8 cellular contexts compared by ENCODE assay signal in the genomic region with DNA sequence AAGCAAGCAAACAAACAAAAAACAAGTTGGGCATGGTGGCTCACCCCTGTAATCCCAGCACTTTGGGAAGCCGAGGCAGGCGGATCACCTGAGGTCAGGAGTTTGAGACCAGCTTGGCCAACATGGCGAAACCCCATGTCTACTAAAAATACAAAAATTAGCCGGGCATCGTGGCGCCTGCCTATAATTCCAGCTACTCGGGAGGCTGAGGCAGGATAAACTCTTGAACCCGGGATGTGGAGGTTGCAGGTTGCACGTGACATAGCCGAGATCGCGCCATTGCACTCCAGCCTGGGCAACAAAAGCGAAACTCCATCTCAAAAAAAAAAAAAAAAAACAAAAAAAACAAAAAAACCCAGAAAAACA. TPM values are rescaled to one million over a fixed set of nuclear protein-coding genes. Genes with fewer than 3 reads are reported as not detected.
DNase-seq lines count a peak whose midpoint lies in the region; ATAC-seq, FAIRE-seq and TF ChIP-seq lines count a peak whose summit lies in the region.
"Not testable (repeated sequence)": the region's sequence is repeated elsewhere in the genome, so short reads cannot be mapped to it uniquely, and the experiment has no call there.

No MANE protein-coding gene starts in this region.

- ATAC-seq in GM19372 (IDR thresholded peaks at IDR 0.05; ENCODE audit: low read depth, unreplicated experiment) (peak; percentile 15), HG03280 (IDR thresholded peaks at IDR 0.05; ENCODE audit: unreplicated experiment) (peak; percentile 12)

- H3K79me1 ChIP-seq in mesenchymal stem cell (replicated peaks; ENCODE audit: low read length, poor library complexity, severe bottlenecking): peaks cover 13% of the 10 kb centered on the region

- H2AK5ac ChIP-seq in mesenchymal stem cell (ENCODE audit: low read length, severe bottlenecking): not testable (repeated sequence)

- H3K79me2 ChIP-seq in PC-9 (ENCODE audit: low read depth): peaks cover 42% of the 10 kb centered on the region
- not testable (repeated sequence) for H3K79me2 ChIP-seq in endothelial cell of umbilical vein (ENCODE audit: control insufficient read depth, insufficient read depth, low read length)

- FAIRE-seq in endothelial cell of umbilical vein (lab: Jason Lieb, UNC): not testable (repeated sequence)

- H3K36me3 ChIP-seq in PC-9 (ENCODE audit: low read depth) (peaks cover 32% of the 10 kb centered on the region), mesenchymal stem cell (ENCODE audit: control insufficient read depth in 1 of 2, insufficient read depth in 2 of 2, low read depth in 1 of 2, low read length in 2 of 2) (peaks cover 8 to 23% of the 10 kb centered on the region in 2 experiments)
- not testable (repeated sequence) for H3K36me3 ChIP-seq in endothelial cell of umbilical vein (ENCODE audit: control insufficient read depth in 2 of 2, extremely low read depth in 1 of 2, insufficient read depth in 2 of 2, low read length in 2 of 2)

- peaks cover 41% of the 10 kb centered on the region for H3K4me1 ChIP-seq in PC-9 (replicated peaks; ENCODE audit: insufficient read depth)
- peaks cover 10% of the 10 kb centered on the region for H3K4me1 ChIP-seq in endothelial cell of umbilical vein (ENCODE audit: control insufficient read depth, extremely low read depth, insufficient read depth, low read length)
- H3K4me1 ChIP-seq in mesenchymal stem cell (ENCODE audit: control insufficient read depth, insufficient read depth, low read depth, low read length): not testable (repeated sequence)

- not testable (repeated sequence) for H3K9me3 ChIP-seq in PC-9 (ENCODE audit: insufficient read depth, low read depth); endothelial cell of umbilical vein (replicated peaks; ENCODE audit: control insufficient read depth, insufficient read depth, low read length); mesenchymal stem cell (ENCODE audit: control insufficient read depth, low read length)

- H3K27ac Mint-ChIP-seq in activated T-helper 1 cell treated with anti-CD3 and anti-CD28 coated beads, Interleukin-12 subunit alpha, Interleukin-12 subunit beta, Interleukin-2, Interleukin-4 antibody, amounts not matched to agents 30 ng/mL and 10 ng/mL and 1 ng/mL, durations not matched to agents 14 hours and 24 hours and 36 hours: peak overlapping the region; percentile 79

- dilution Hi-C loops in endothelial cell of umbilical vein (cut with MboI; ENCODE audit: extremely low pct_ligation_motif_present, low sequenced_read_pairs): not testable (repeated sequence)

- H2BK120ac ChIP-seq in mesenchymal stem cell (ENCODE audit: low read depth, low read length): not testable (repeated sequence)

- not testable (repeated sequence) for H3K4ac ChIP-seq in mesenchymal stem cell (ENCODE audit: low read depth in 1 of 2, low read length in 2 of 2)

- TF ChIP-seq CTCF in AG04449 (IDR thresholded peaks at IDR 0.05; ENCODE audit: insufficient read depth, low read length, missing control alignments); PC-9 (conservative IDR thresholded peaks at IDR 0.05); endothelial cell of umbilical vein (IDR thresholded peaks at IDR 0.05; ENCODE audit: extremely low read depth in 1 of 2, insufficient read depth in 1 of 2, low read depth in 1 of 2, low read length in 2 of 2): not testable (repeated sequence)

- H3K4me2 ChIP-seq in PC-9 (peak overlapping the region; percentile 95), endothelial cell of umbilical vein (ENCODE audit: insufficient read depth, low read length) (peak overlapping the region; percentile 78)
- not testable (repeated sequence) for H3K4me2 ChIP-seq in mesenchymal stem cell (ENCODE audit: low read length, poor library complexity, severe bottlenecking)

- H3K4me3 ChIP-seq in AG04449 (ENCODE audit: low read depth, low read length) (peak overlapping the region; percentile 76), PC-9 (peak overlapping the region; percentile 88), endothelial cell of umbilical vein (replicated peaks in 1 of 3; ENCODE audit: insufficient read depth in 1 of 3, low read depth in 1 of 3, low read length in 3 of 3) (peak overlapping the region; percentile 52 to 67 (median 67)), mesenchymal stem cell (ENCODE audit: insufficient read depth in 1 of 2, low read depth in 1 of 2, low read length in 2 of 2) (peak overlapping the region in 1 of 2 experiments; percentile 95)

- H3K9me2 ChIP-seq in PC-9 (ENCODE audit: insufficient read depth): not testable (repeated sequence)

- H3K36me3 Mint-ChIP-seq in activated T-helper 1 cell treated with anti-CD3 and anti-CD28 coated beads, Interleukin-12 subunit alpha, Interleukin-12 subunit beta, Interleukin-2, Interleukin-4 antibody, amounts not matched to agents 30 ng/mL and 10 ng/mL and 1 ng/mL, durations not matched to agents 14 hours and 24 hours and 36 hours (ENCODE audit: low read depth): peaks cover 28% of the 10 kb centered on the region

- TSS peak; percentile 82 for BruUV-seq in PC-9 (replicated peaks; lab: Mats Ljungman, UMichigan)
- BruUV-seq in endothelial cell of umbilical vein (replicated peaks; lab: Mats Ljungman, UMichigan): not testable (repeated sequence)

- H3K9me1 ChIP-seq in endothelial cell of umbilical vein (replicated peaks; ENCODE audit: control insufficient read depth, extremely low read depth, insufficient read depth, low read length): not testable (repeated sequence)

- intact Hi-C loops in PC-9 (cut with micrococcal nuclease; ENCODE audit: unreplicated experiment): loop anchor here (1.0 to 5.0 kb wide), 2 partner anchors 14 to 101 kb away; no protein-coding TSS in a partner anchor
- intact Hi-C loops in activated T-helper 1 cell treated with anti-CD3 and anti-CD28 coated beads, Interleukin-12 subunit alpha, Interleukin-12 subunit beta, Interleukin-2, Interleukin-4 antibody, amounts not matched to agents 30 ng/mL and 10 ng/mL and 1 ng/mL, durations not matched to agents 14 hours and 24 hours and 36 hours (cut with micrococcal nuclease): loop anchor here (5.0 to 10.0 kb wide), 4 partner anchors 39 to 771 kb away; a partner anchor contains a TSS
- intact Hi-C loops in endothelial cell of umbilical vein (cut with micrococcal nuclease): loop anchor here (2.0 kb wide), 1 partner anchor 500 kb away; no protein-coding TSS in a partner anchor

- H3K23ac ChIP-seq in mesenchymal stem cell (ENCODE audit: low read length in 2 of 2): not testable (repeated sequence)

- not testable (repeated sequence) for DNase-seq in AG04449 (ENCODE audit: low read depth, low spot score); PC-9; endothelial cell of umbilical vein (ENCODE audit: low read depth, low spot score); mesenchymal stem cell
- DNase-seq in activated T-helper 1 cell treated with anti-CD3 and anti-CD28 coated beads, Interleukin-12 subunit alpha, Interleukin-12 subunit beta, Interleukin-2, Interleukin-4 antibody, amounts not matched to agents 30 ng/mL and 10 ng/mL and 1 ng/mL, durations not matched to agents 14 hours and 24 hours and 36 hours (ENCODE audit: low spot score): peak; percentile 10
- DNase-seq in stimulated activated CD4-positive, alpha-beta T cell treated with anti-CD3 and anti-CD28 coated beads, Interleukin-2, amount 100 ng/mL, for 24 hours: peak; percentile 18 to 20

- H3K4me1 Mint-ChIP-seq in activated T-helper 1 cell treated with anti-CD3 and anti-CD28 coated beads, Interleukin-12 subunit alpha, Interleukin-12 subunit beta, Interleukin-2, Interleukin-4 antibody, amounts not matched to agents 30 ng/mL and 10 ng/mL and 1 ng/mL, durations not matched to agents 14 hours and 24 hours and 36 hours (ENCODE audit: low read depth): peaks cover 31% of the 10 kb centered on the region

- H3K27me3 Mint-ChIP-seq in activated T-helper 1 cell treated with anti-CD3 and anti-CD28 coated beads, Interleukin-12 subunit alpha, Interleukin-12 subunit beta, Interleukin-2, Interleukin-4 antibody, amounts not matched to agents 30 ng/mL and 10 ng/mL and 1 ng/mL, durations not matched to agents 14 hours and 24 hours and 36 hours (ENCODE audit: insufficient read depth): not testable (repeated sequence)

- H4K8ac ChIP-seq in mesenchymal stem cell (ENCODE audit: low read length): not testable (repeated sequence)

- H2AFZ ChIP-seq in PC-9 (peak overlapping the region; percentile 93), endothelial cell of umbilical vein (ENCODE audit: low read depth, low read length) (peak overlapping the region; percentile 67)
- H2AFZ ChIP-seq in mesenchymal stem cell (ENCODE audit: low read depth, low read length): not testable (repeated sequence)

- H3K18ac ChIP-seq in mesenchymal stem cell (ENCODE audit: low read depth in 1 of 2, low read length in 2 of 2): not testable (repeated sequence)

- 99% methylated on average over 8 of the region's 13 CpGs for WGBS in mesenchymal stem cell

- CTCF ChIA-PET in AG04449 (lab: Yijun Ruan, JAX): interaction anchor here (1.0 kb wide), 1 partner anchor 12 kb away, joined by 3 read pairs; no protein-coding TSS in a partner anchor
- CTCF ChIA-PET in PC-9 (lab: Charles Lee): interaction anchor here (0.6 kb wide), 1 partner anchor 187 kb away, joined by 4 read pairs; no protein-coding TSS in a partner anchor
- CTCF ChIA-PET in endothelial cell of umbilical vein (lab: Charles Lee): interaction anchor here (0.7 to 1.1 kb wide), 3 partner anchors 71 to 620 kb away, joined by 3 read pairs; no protein-coding TSS in a partner anchor

- H2BK12ac ChIP-seq in mesenchymal stem cell (ENCODE audit: low read length in 2 of 2): not testable (repeated sequence)

- H2BK5ac ChIP-seq in mesenchymal stem cell (ENCODE audit: low read depth, low read length, poor library complexity, severe bottlenecking): not testable (repeated sequence)

- not testable (repeated sequence) for H3K27me3 ChIP-seq in PC-9 (ENCODE audit: insufficient read depth, low read depth); endothelial cell of umbilical vein (ENCODE audit: control insufficient read depth in 2 of 2, insufficient read depth in 2 of 2, low read length in 2 of 2); mesenchymal stem cell (ENCODE audit: control insufficient read depth in 1 of 2, insufficient read depth in 1 of 2, low read length in 2 of 2)

- not testable (repeated sequence) for H4K91ac ChIP-seq in mesenchymal stem cell (ENCODE audit: low read length)

- H3K27ac ChIP-seq in PC-9 (peak overlapping the region; percentile 36), endothelial cell of umbilical vein (ENCODE audit: insufficient read depth, low read depth, low read length) (peak overlapping the region; percentile 63)
- H3K27ac ChIP-seq in mesenchymal stem cell (ENCODE audit: low read length, poor library complexity, severe bottlenecking): not testable (repeated sequence)

- POLR2A ChIA-PET in AG04449 (lab: Yijun Ruan, JAX); endothelial cell of umbilical vein (lab: Charles Lee): not testable (repeated sequence)
- POLR2A ChIA-PET in PC-9 (lab: Charles Lee; ENCODE audit: unreplicated experiment): interaction anchor here (0.5 to 0.7 kb wide), 3 partner anchors 122 to 774 kb away, joined by 5 to 34 read pairs (median 7); no protein-coding TSS in a partner anchor

- not testable (repeated sequence) for TF ChIP-seq POLR2A in endothelial cell of umbilical vein (IDR thresholded peaks at IDR 0.05; ENCODE audit: low read depth, low read length)

- not testable (repeated sequence) for H2BK15ac ChIP-seq in mesenchymal stem cell (ENCODE audit: low read depth, poor library complexity, severe bottlenecking)

- H3K9me3 Mint-ChIP-seq in activated T-helper 1 cell treated with anti-CD3 and anti-CD28 coated beads, Interleukin-12 subunit alpha, Interleukin-12 subunit beta, Interleukin-2, Interleukin-4 antibody, amounts not matched to agents 30 ng/mL and 10 ng/mL and 1 ng/mL, durations not matched to agents 14 hours and 24 hours and 36 hours: not testable (repeated sequence)

- peaks cover 14% of the 10 kb centered on the region; the same call in 1 of the 2 replicates for H3F3A ChIP-seq in PC-9 (ENCODE audit: insufficient read depth, low read depth)

- H3K9ac ChIP-seq in endothelial cell of umbilical vein (replicated peaks; ENCODE audit: extremely low read depth, insufficient read depth, low read length): peak overlapping the region; percentile 87
- H3K9ac ChIP-seq in mesenchymal stem cell (ENCODE audit: low read length): peak overlapping the region; percentile 87

- H3K14ac ChIP-seq in mesenchymal stem cell (ENCODE audit: low read length in 2 of 2): not testable (repeated sequence)

- peak overlapping the region; percentile 89 for H3K4me3 Mint-ChIP-seq in activated T-helper 1 cell treated with anti-CD3 and anti-CD28 coated beads, Interleukin-12 subunit alpha, Interleukin-12 subunit beta, Interleukin-2, Interleukin-4 antibody, amounts not matched to agents 30 ng/mL and 10 ng/mL and 1 ng/mL, durations not matched to agents 14 hours and 24 hours and 36 hours

- H4K20me1 ChIP-seq in PC-9 (ENCODE audit: insufficient read depth); endothelial cell of umbilical vein (replicated peaks; ENCODE audit: control insufficient read depth, extremely low read depth, insufficient read depth, low read length): not testable (repeated sequence)

RNA-seq across cellular contexts. Expression of a gene that starts 0.6 kb away (rescaled TPM):
- total RNA-seq in PC-9 (2021) (285 and 290 TPM in 2 replicates), endothelial cell of umbilical vein (73.9 and 80.2 TPM in 2 replicates)
- 287 and 299 TPM in 2 replicates for total RNA-seq in activated T-helper 1 cell treated with anti-CD3 and anti-CD28 coated beads, Interleukin-12 subunit alpha, Interleukin-12 subunit beta, Interleukin-2, Interleukin-4 antibody, amounts not matched to agents 30 ng/mL and 10 ng/mL and 1 ng/mL, durations not matched to agents 14 hours and 24 hours and 36 hours
- 23.8 and 29.5 TPM in 2 replicates for polyA plus RNA-seq in endothelial cell of umbilical vein
- polyA plus RNA-seq in endothelial cell of umbilical vein (2011; cell fraction: cytosol; rRNA removed): 44.5 and 56.5 TPM in 2 replicates
- polyA plus RNA-seq in endothelial cell of umbilical vein (2011; cell fraction: nucleus; rRNA removed): 61.3 and 77.8 TPM in 2 replicates
- 115 and 144 TPM in 2 replicates for polyA plus RNA-seq in endothelial cell of umbilical vein (2012)
- 56.8 and 59.9 TPM in 2 replicates for polyA minus RNA-seq in endothelial cell of umbilical vein
- 95.6 TPM for polyA minus RNA-seq in endothelial cell of umbilical vein (2011; cell fraction: cytosol; rRNA and poly(A)+ RNA removed)
- polyA minus RNA-seq in endothelial cell of umbilical vein (2011; cell fraction: nucleus; rRNA and poly(A)+ RNA removed): 23.1 and 32.7 TPM in 2 replicates
- polyA plus RNA-seq in mesenchymal stem cell (2013, experiment 1 of 2): 182 TPM
- 193 TPM for polyA plus RNA-seq in mesenchymal stem cell (2013, experiment 2 of 2)
